17 cellular contexts compared by ENCODE assay signal in genomic region chr2:203662963-203663362, GRCh38. TPM values are rescaled to one million over a fixed set of nuclear protein-coding genes. Genes with fewer than 3 reads are reported as not detected.
DNase-seq lines count a peak whose midpoint lies in the region; ATAC-seq, FAIRE-seq and TF ChIP-seq lines count a peak whose summit lies in the region.
"Had no signal": no experiment of that assay in that cellular context is flagged by ENCODE, and none has a peak within 500 bp of the region (broad histone marks: within the 10 kb centered on the region; RNA-seq: fewer than 3 reads in every experiment).

No MANE protein-coding gene starts in this region.

- H3K9ac ChIP-seq in HepG2 (ENCODE audit: insufficient read depth, low read depth, low read length) (no peak overlapping the region), mesendoderm (ENCODE audit: low read length) (no peak overlapping the region)

- peak overlapping the region; percentile 6; the same call in 1 of the 2 replicates for H3K4me2 ChIP-seq in HepG2 (ENCODE audit: low read depth, low read length)
- no peak overlapping the region for H3K4me2 ChIP-seq in mesendoderm (ENCODE audit: low read length)

- DNase-seq in HepG2 (ENCODE audit: low spot score), result no peak
- DNase-seq in right lobe of liver, result no peak
- peak; percentile 33 for DNase-seq in SK-N-DZ (ENCODE audit: low spot score)
- DNase-seq in kidney tubule cell (ENCODE audit: low spot score), result peak; percentile 43
- no peak for DNase-seq in mesendoderm
- no peak for DNase-seq in HUDEP-2 (lab: John Stamatoyannopoulos, UW; ENCODE audit: unreplicated experiment in 76 of 76)
- DNase-seq in NCI-H345 (lab: John Stamatoyannopoulos, UW), result no peak
- no peak for DNase-seq in HCEC 1CT
- DNase-seq: DND-41, GDM1, GOT3, KG1, NCI-H1092, SIG-M5 had no signal

- H2BK15ac ChIP-seq in mesendoderm (replicated peaks; ENCODE audit: low read depth), result no peak overlapping the region

- no peak overlapping the region for H3K4ac ChIP-seq in mesendoderm (ENCODE audit: low read depth, low read length)

- H3K9me3 ChIP-seq in HepG2 (ENCODE audit: low read length) (no peaks in the 10 kb centered on the region), right lobe of liver (no peaks in the 10 kb centered on the region)

- H3K79me2 ChIP-seq in HepG2 (ENCODE audit: insufficient read depth, low read length) (no peaks in the 10 kb centered on the region), mesendoderm (ENCODE audit: control insufficient read depth, insufficient read depth, low read length) (no peaks in the 10 kb centered on the region)

- no peak for TF ChIP-seq RAD21 in HepG2 (CRISPR knock-in tag; IDR thresholded peaks at IDR 0.05)

- CTCF ChIA-PET in HepG2 (lab: Yijun Ruan, JAX; ENCODE audit: low intra/inter-chr PET ratio, low total read pairs), result no interaction called here

- no peak overlapping the region for H2AK5ac ChIP-seq in mesendoderm (ENCODE audit: low read length)

- in situ Hi-C loops in HepG2 (cut with HindIII; ENCODE audit: extremely low pct_ligation_motif_present, low pct_unique_long_range_greater_than_20kb), result loop anchor here (25.0 kb wide), 1 partner anchor 426 kb away; the partner anchor contains the start of gene CYP20A1

- no peak overlapping the region for H3K18ac ChIP-seq in mesendoderm (ENCODE audit: low read length)

- H3K27me3 ChIP-seq in HepG2 (ENCODE audit: control insufficient read depth in 1 of 2, insufficient read depth in 2 of 2, low read length in 2 of 2), result no peaks in the 10 kb centered on the region
- no peaks in the 10 kb centered on the region for H3K27me3 ChIP-seq in right lobe of liver
- H3K27me3 ChIP-seq in mesendoderm (ENCODE audit: insufficient read depth, low read length, poor library complexity), result no peaks in the 10 kb centered on the region

- no peak overlapping the region for H3K56ac ChIP-seq in mesendoderm (ENCODE audit: low read length)

- no peak for TF ChIP-seq CTCF in HepG2 (CRISPR knock-in tag; IDR thresholded peaks at IDR 0.05)
- TF ChIP-seq CTCF in right lobe of liver (IDR thresholded peaks at IDR 0.05), result no peak

- H4K8ac ChIP-seq in mesendoderm (ENCODE audit: low read depth, low read length), result no peak overlapping the region

- no peak overlapping the region for H2BK5ac ChIP-seq in mesendoderm (ENCODE audit: low read length)

- H2AFZ ChIP-seq in HepG2 (ENCODE audit: low read length), result no peak overlapping the region

- ATAC-seq in HepG2 (peak; percentile 48; the same call in 2 of the 3 replicates), right lobe of liver (no peak)

- no peak overlapping the region for H2BK120ac ChIP-seq in mesendoderm (ENCODE audit: low read depth, low read length)

- no peak overlapping the region for H3K4me3 ChIP-seq in HepG2 (replicated peaks in 1 of 3; ENCODE audit: insufficient read depth in 1 of 3, low read depth in 2 of 3, low read length in 3 of 3)
- H3K4me3 ChIP-seq in right lobe of liver, result no peak overlapping the region
- no peak overlapping the region for H3K4me3 ChIP-seq in mesendoderm (ENCODE audit: low read length)

- H3K4me1 ChIP-seq in HepG2 (ENCODE audit: insufficient read depth, low read length) (peaks cover 40% of the 10 kb centered on the region), right lobe of liver (no peaks in the 10 kb centered on the region), mesendoderm (ENCODE audit: control insufficient read depth, low read depth, low read length) (no peaks in the 10 kb centered on the region)

- no TSS peak for BruUV-seq in HepG2 (replicated peaks; lab: Mats Ljungman, UMichigan)

- no peak for TF ChIP-seq POLR2A in HepG2 (IDR thresholded peaks at IDR 0.05; ENCODE audit: insufficient read depth in 1 of 2, low read depth in 2 of 2, low read length in 2 of 2)
- TF ChIP-seq POLR2A in right lobe of liver (IDR thresholded peaks at IDR 0.05), result no peak

- H4K20me1 ChIP-seq in HepG2 (ENCODE audit: insufficient read depth, low read length), result no peaks in the 10 kb centered on the region

- H3K79me1 ChIP-seq in mesendoderm (ENCODE audit: low read length), result no peaks in the 10 kb centered on the region

- TF ChIP-seq EP300 in HepG2 (IDR thresholded peaks at IDR 0.05; ENCODE audit: low read depth in 2 of 2, low read length in 2 of 2) (no peak), HepG2 (CRISPR knock-in tag; IDR thresholded peaks at IDR 0.05; ENCODE audit: borderline replicate concordance) (no peak)

- H3K23ac ChIP-seq in mesendoderm (ENCODE audit: low read length), result no peak overlapping the region

- H3K27ac ChIP-seq in HepG2 (ENCODE audit: extremely low read length, insufficient read depth, low read length), result no peak overlapping the region
- no peak overlapping the region for H3K27ac ChIP-seq in right lobe of liver
- H3K27ac ChIP-seq in mesendoderm (ENCODE audit: low read depth, low read length), result no peak overlapping the region

- intact Hi-C loops in HepG2 (cut with micrococcal nuclease; ENCODE audit: unreplicated experiment), result no loop called here
- intact Hi-C loops in right lobe of liver (cut with DNase I), result no loop called here

- H3K36me3 ChIP-seq in HepG2 (replicated peaks in 1 of 2; ENCODE audit: control insufficient read depth in 1 of 2, insufficient read depth in 2 of 2, low read length in 2 of 2) (no peaks in the 10 kb centered on the region), right lobe of liver (no peaks in the 10 kb centered on the region), mesendoderm (ENCODE audit: control insufficient read depth, insufficient read depth, low read length) (no peaks in the 10 kb centered on the region)

- POLR2A ChIA-PET in HepG2 (lab: Yijun Ruan, JAX), result no interaction called here

- no peak overlapping the region for H4K5ac ChIP-seq in mesendoderm (ENCODE audit: low read length)

- no peak for FAIRE-seq in HepG2 (lab: Jason Lieb, UNC)
- FAIRE-seq: A204.1, GM19239 had no signal

TF ChIP-seq in HepG2, 621 proteins besides CTCF, POLR2A, EP300 and RAD21:
- TF ChIP-seq NFATC3 (CRISPR knock-in tag; IDR thresholded peaks at IDR 0.05) (no peak), KAT7 (CRISPR knock-in tag; IDR thresholded peaks at IDR 0.05; ENCODE audit: borderline replicate concordance) (no peak), MED1 (CRISPR knock-in tag; IDR thresholded peaks at IDR 0.05) (no peak)

RNA-seq across cellular contexts. Expression of gene CD28, which starts 43.5 kb away (rescaled TPM):
- not detected in 2 replicates for total RNA-seq in HepG2 (2016; rRNA removed; fragmentation: Illumina TruSeq; extraction: Trizol)
- not detected in 2 replicates for total RNA-seq in HepG2 (2016; cell fraction: cytosol; rRNA removed; fragmentation: Illumina TruSeq; extraction: Trizol; ENCODE audit: low read depth)
- total RNA-seq in HepG2 (2016; cell fraction: insoluble cytoplasmic fraction; rRNA removed; fragmentation: Illumina TruSeq; extraction: Trizol), result not detected in 2 replicates
- 0.03 TPM in 1 of 2 replicates, not detected in the other for total RNA-seq in HepG2 (2016; cell fraction: membrane; rRNA removed; fragmentation: Illumina TruSeq; extraction: Trizol)
- not detected in 2 replicates for total RNA-seq in HepG2 (2016; cell fraction: nucleus; rRNA removed; fragmentation: Illumina TruSeq; extraction: Trizol)
- polyA plus RNA-seq in HepG2 (2011; rRNA removed), result not detected in 2 replicates
- 0.03 TPM in 2 replicates for polyA plus RNA-seq in HepG2 (2011; cell fraction: cytosol; rRNA removed)
- polyA plus RNA-seq in HepG2 (2011; cell fraction: nucleus; rRNA removed), result not detected in 2 replicates
- not detected in 2 replicates for polyA plus RNA-seq in HepG2 (2012)
- not detected in 2 replicates for polyA plus RNA-seq in HepG2 (2016; cell fraction: cytosol; fragmentation: Illumina TruSeq; extraction: Trizol; ENCODE audit: low read depth)
- not detected in 2 replicates for polyA plus RNA-seq in HepG2 (2016; cell fraction: insoluble cytoplasmic fraction; fragmentation: Illumina TruSeq; extraction: Trizol; ENCODE audit: low read depth)
- not detected in 2 replicates for polyA plus RNA-seq in HepG2 (2016; cell fraction: membrane; fragmentation: Illumina TruSeq; extraction: Trizol; ENCODE audit: low read depth)
- not detected in 2 replicates for polyA plus RNA-seq in HepG2 (2016; cell fraction: nucleus; fragmentation: Illumina TruSeq; extraction: Trizol; ENCODE audit: insufficient read depth, low read depth)
- not detected in 2 replicates for polyA minus RNA-seq in HepG2 (2011; rRNA and poly(A)+ RNA removed; ENCODE audit: low replicate concordance)
- polyA minus RNA-seq in HepG2 (2011; cell fraction: cytosol; rRNA and poly(A)+ RNA removed), result not detected in 2 replicates
- not detected in 2 replicates for polyA minus RNA-seq in HepG2 (2011; cell fraction: nucleus; rRNA and poly(A)+ RNA removed)
- 1 to 10 TPM in 1 of 6 experiments, under 1 TPM in 5; 0.16 to 1.6 (median 0.46) TPM for total RNA-seq in right lobe of liver
- not detected in 2 replicates for polyA plus RNA-seq in SK-N-DZ (2014; cell fraction: cytosol; rRNA removed)
- not detected in 2 replicates for polyA plus RNA-seq in SK-N-DZ (2014; cell fraction: nucleus; rRNA removed)
- polyA plus RNA-seq in mesendoderm (2013, experiment 1 of 2), result not detected
- polyA plus RNA-seq in mesendoderm (2013, experiment 2 of 2), result not detected
- total RNA-seq: M059J had no signal

Comparison
In these comparisons a context has a peak if more than half of its experiments do, and no peak if none do; other contexts are left out.
1. DNase-seq: peak in SK-N-DZ (single experiment) and kidney tubule cell (single experiment); none in HepG2 (single experiment), right lobe of liver (0 of 3), mesendoderm (single experiment), HUDEP-2 (0 of 76), NCI-H345 (single experiment) and HCEC 1CT (single experiment).